Comparison of ENCODE assay signal across 24 cellular contexts in genomic region chr2:239099474-239099873, GRCh38.
DNase-seq lines count a peak whose midpoint lies in the region; ATAC-seq and TF ChIP-seq lines count a peak whose summit lies in the region.
"Had no signal": no experiment of that assay in that cellular context is flagged by ENCODE, and none has a peak within 500 bp of the region (broad histone marks: within the 10 kb centered on the region; RNA-seq: fewer than 3 reads in every experiment).

No MANE protein-coding gene starts in this region.

- TF ChIP-seq POLR2A in IMR-90 (IDR thresholded peaks at IDR 0.05; ENCODE audit: low read depth, low read length), result no peak

- no peaks in the 10 kb centered on the region for H3K4me1 ChIP-seq in IMR-90 (ENCODE audit: control insufficient read depth, insufficient read depth, low read length)
- H3K4me1 ChIP-seq: BE2C, BLaER1 had no signal

- no peak overlapping the region for H3K56ac ChIP-seq in IMR-90 (ENCODE audit: extremely low read depth, insufficient read depth, low read length)

- H4K8ac ChIP-seq in IMR-90 (ENCODE audit: low read depth in 2 of 2, low read length in 2 of 2), result no peak overlapping the region

- no peak overlapping the region for H2AK5ac ChIP-seq in IMR-90 (ENCODE audit: low read depth, low read length)

- H3K9me3 ChIP-seq in IMR-90 (ENCODE audit: control insufficient read depth, insufficient read depth, low read length), result no peaks in the 10 kb centered on the region
- H3K9me3 ChIP-seq: BE2C, BLaER1 had no signal

- no peak overlapping the region for H2BK5ac ChIP-seq in IMR-90 (ENCODE audit: low read depth, low read length, poor library complexity, severe bottlenecking)

- H3K36me3 Mint-ChIP-seq in natural killer cell, result no peaks in the 10 kb centered on the region
- H3K36me3 Mint-ChIP-seq in natural killer cell treated with Interleukin-12 subunit alpha and Interleukin-12 subunit beta and Interleukin-15 and Interleukin-18, amount 100 ng/mL, for 72 hours, result no peaks in the 10 kb centered on the region

- CTCF ChIA-PET in IMR-90 (lab: Yijun Ruan, JAX), result no interaction called here
- CTCF ChIA-PET in RWPE1 (lab: Yijun Ruan, JAX), result interaction anchor here (0.8 kb wide), 1 partner anchor 728 kb away, joined by 3 read pairs; no protein-coding TSS in a partner anchor

- H3K27me3 Mint-ChIP-seq in natural killer cell (ENCODE audit: low read depth in 2 of 2), result no peaks in the 10 kb centered on the region
- no peaks in the 10 kb centered on the region for H3K27me3 Mint-ChIP-seq in natural killer cell treated with Interleukin-12 subunit alpha and Interleukin-12 subunit beta and Interleukin-15 and Interleukin-18, amount 100 ng/mL, for 72 hours
- H3K27me3 Mint-ChIP-seq: CD4-positive, alpha-beta memory T cell; CD4-positive, CD25-positive, alpha-beta regulatory T cell; CD8-positive, alpha-beta memory T cell had no signal

- H3K9ac ChIP-seq in IMR-90 (ENCODE audit: low read depth, low read length), result no peak overlapping the region
- H3K9ac ChIP-seq: BLaER1 had no signal

- H2AK9ac ChIP-seq in IMR-90 (replicated peaks; ENCODE audit: low read depth, low read length, poor library complexity), result no peak overlapping the region

- no peak overlapping the region for H3K4me3 ChIP-seq in IMR-90 (ENCODE audit: insufficient read depth, low read depth, low read length)
- H3K4me3 ChIP-seq: BLaER1, GM12878 had no signal

- H3K14ac ChIP-seq in IMR-90 (replicated peaks; ENCODE audit: low read depth, low read length), result no peak overlapping the region

- H2BK15ac ChIP-seq in IMR-90 (ENCODE audit: low read depth, low read length), result no peak overlapping the region

- dilution Hi-C loops in IMR-90 (cut with HindIII; ENCODE audit: low sequenced_read_pairs, unreplicated experiment), result no loop called here

- H2BK120ac ChIP-seq in IMR-90 (ENCODE audit: low read depth, low read length), result no peak overlapping the region

- H3K27ac ChIP-seq in IMR-90 (ENCODE audit: insufficient read depth, low read length) (no peak overlapping the region), RWPE1 (peak overlapping the region; percentile 88)
- H3K27ac ChIP-seq: BLaER1 had no signal

- H4K5ac ChIP-seq in IMR-90 (ENCODE audit: low read depth, low read length), result no peak overlapping the region

- no peaks in the 10 kb centered on the region for H3K9me1 ChIP-seq in IMR-90 (ENCODE audit: insufficient read depth, low read length)

- in situ Hi-C loops in IMR-90 (cut with MboI; ENCODE audit: low sequenced_read_pairs), result no loop called here

- DNase-seq in natural killer cell (no peak), IMR-90 (no peak), RWPE1 (ENCODE audit: low spot score) (no peak)
- no peak for DNase-seq in natural killer cell treated with Interleukin-12 subunit alpha and Interleukin-12 subunit beta and Interleukin-15 and Interleukin-18, amount 100 ng/mL, for 72 hours (ENCODE audit: low spot score)
- DNase-seq: 8988T; ACHN; BE2C; C1 segment of cervical spinal cord; CD4-positive, alpha-beta memory T cell; CD4-positive, CD25-positive, alpha-beta regulatory T cell; CD8-positive, alpha-beta memory T cell; COR-L47; DMS 273 treated with DMSO at 0.1 percent for 48 hours; DMS153; DMS53; DMS79; DND-41; EL; GDM1 had no signal

- intact Hi-C loops in natural killer cell (cut with micrococcal nuclease) (loop anchor here (5.0 kb wide), 1 partner anchor 168 kb away; no protein-coding TSS in a partner anchor), IMR-90 (cut with micrococcal nuclease) (no loop called here)

- BruUV-seq in IMR-90 (replicated peaks; lab: Mats Ljungman, UMichigan), result no TSS peak

- no peaks in the 10 kb centered on the region for H4K20me1 ChIP-seq in IMR-90 (ENCODE audit: insufficient read depth, low read length)
- H4K20me1 ChIP-seq: BLaER1 had no signal

- H2BK20ac ChIP-seq in IMR-90 (ENCODE audit: low read depth, low read length), result no peak overlapping the region

- peaks cover 50% of the 10 kb centered on the region for H3K36me3 ChIP-seq in IMR-90 (ENCODE audit: control insufficient read depth, insufficient read depth, low read length)

- ATAC-seq in natural killer cell (no peak), IMR-90 (ENCODE audit: low read depth) (no peak), GM19467 (IDR thresholded peaks at IDR 0.05; ENCODE audit: unreplicated experiment) (no peak), HG03175 (IDR thresholded peaks at IDR 0.05; ENCODE audit: unreplicated experiment) (no peak)
- no peak for ATAC-seq in natural killer cell treated with Interleukin-12 subunit alpha and Interleukin-12 subunit beta and Interleukin-15 and Interleukin-18, amount 100 ng/mL, for 72 hours
- ATAC-seq: GM12878 had no signal

- H3K79me1 ChIP-seq in IMR-90 (ENCODE audit: low read depth in 1 of 2, low read length in 2 of 2), result no peaks in the 10 kb centered on the region

- no peak overlapping the region for H3K23ac ChIP-seq in IMR-90 (ENCODE audit: low read depth, low read length)

- H3K4me3 Mint-ChIP-seq in natural killer cell, result no peak overlapping the region
- no peak overlapping the region for H3K4me3 Mint-ChIP-seq in natural killer cell treated with Interleukin-12 subunit alpha and Interleukin-12 subunit beta and Interleukin-15 and Interleukin-18, amount 100 ng/mL, for 72 hours
- H3K4me3 Mint-ChIP-seq: CD14-positive monocyte; CD4-positive, alpha-beta memory T cell; CD4-positive, CD25-positive, alpha-beta regulatory T cell had no signal

- H3K4me1 Mint-ChIP-seq in natural killer cell, result peaks cover 21 to 28% of the 10 kb centered on the region in 2 donors
- peaks cover 10 to 19% of the 10 kb centered on the region in 2 donors for H3K4me1 Mint-ChIP-seq in natural killer cell treated with Interleukin-12 subunit alpha and Interleukin-12 subunit beta and Interleukin-15 and Interleukin-18, amount 100 ng/mL, for 72 hours (ENCODE audit: low read depth in 2 of 2)
- H3K4me1 Mint-ChIP-seq: CD14-positive monocyte; CD4-positive, CD25-positive, alpha-beta regulatory T cell; CD8-positive, alpha-beta memory T cell had no signal

- no peak overlapping the region for H3K4me2 ChIP-seq in IMR-90 (ENCODE audit: low read depth, low read length)
- H3K4me2 ChIP-seq: BLaER1 had no signal

- H3K18ac ChIP-seq in IMR-90 (ENCODE audit: low read depth, low read length), result no peak overlapping the region

- H3K9me3 Mint-ChIP-seq in natural killer cell, result no peaks in the 10 kb centered on the region
- no peaks in the 10 kb centered on the region for H3K9me3 Mint-ChIP-seq in natural killer cell treated with Interleukin-12 subunit alpha and Interleukin-12 subunit beta and Interleukin-15 and Interleukin-18, amount 100 ng/mL, for 72 hours
- H3K9me3 Mint-ChIP-seq: CD14-positive monocyte; CD4-positive, CD25-positive, alpha-beta regulatory T cell; CD8-positive, alpha-beta memory T cell had no signal

- TF ChIP-seq CTCF in natural killer cell (IDR thresholded peaks at IDR 0.05) (no peak), IMR-90 (conservative IDR thresholded peaks at IDR 0.05; ENCODE audit: low read depth, low read length) (no peak), RWPE1 (conservative IDR thresholded peaks at IDR 0.05; ENCODE audit: low read depth) (no peak)

- 100% methylated on average over 4 of the region's 15 CpGs; no CpG with 5 or more reads in 1 of the 2 experiments for WGBS in IMR-90 (ENCODE audit: extremely low coverage in 2 of 2, insufficient read length in 1 of 2), 2 experiments

- H3K27me3 ChIP-seq in IMR-90 (ENCODE audit: control insufficient read depth, insufficient read depth, low read length), result no peaks in the 10 kb centered on the region
- H3K27me3 ChIP-seq: BE2C, BLaER1 had no signal

- H2AFZ ChIP-seq in IMR-90 (replicated peaks; ENCODE audit: low read length, poor library complexity), result peak overlapping the region; percentile 21

- no peak overlapping the region for H3K4ac ChIP-seq in IMR-90 (ENCODE audit: low read depth, low read length)

- H4K91ac ChIP-seq in IMR-90 (ENCODE audit: insufficient read depth, low read depth, low read length), result no peak overlapping the region

- POLR2A ChIA-PET in IMR-90 (lab: Charles Lee; ENCODE audit: unreplicated experiment) (no interaction called here), RWPE1 (lab: Yijun Ruan, JAX; ENCODE audit: low non-redundant PET) (no interaction called here)

- H3K27ac Mint-ChIP-seq in natural killer cell, result peak overlapping the region; percentile 92
- H3K27ac Mint-ChIP-seq in natural killer cell treated with Interleukin-12 subunit alpha and Interleukin-12 subunit beta and Interleukin-15 and Interleukin-18, amount 100 ng/mL, for 72 hours, result no peak overlapping the region
- H3K27ac Mint-ChIP-seq: CD4-positive, CD25-positive, alpha-beta regulatory T cell had no signal

- TF ChIP-seq RAD21 in IMR-90 (IDR thresholded peaks at IDR 0.05; ENCODE audit: low read length), result no peak

TF ChIP-seq in IMR-90, 13 proteins besides CTCF, POLR2A, EP300 and RAD21:
- TF ChIP-seq NFE2L2 (IDR thresholded peaks at IDR 0.05; ENCODE audit: low read depth, low read length) (no peak), RFX5 (IDR thresholded peaks at IDR 0.05; ENCODE audit: low read depth, low read length) (no peak), RCOR1 (IDR thresholded peaks at IDR 0.05; ENCODE audit: insufficient replicate concordance, low read length) (no peak), CHD1 (IDR thresholded peaks at IDR 0.05; ENCODE audit: low read depth, low read length) (no peak), CEBPB (IDR thresholded peaks at IDR 0.05; ENCODE audit: low read depth, low read length) (no peak), BHLHE40 (IDR thresholded peaks at IDR 0.05; ENCODE audit: low read depth, low read length) (no peak), MAFK (IDR thresholded peaks at IDR 0.05; ENCODE audit: low read depth, low read length) (no peak), MXI1 (IDR thresholded peaks at IDR 0.05; ENCODE audit: borderline replicate concordance, low read depth, low read length) (no peak), MAZ (IDR thresholded peaks at IDR 0.05; ENCODE audit: borderline replicate concordance, low read depth, low read length) (no peak), SMC3 (IDR thresholded peaks at IDR 0.05; ENCODE audit: low read depth, low read length) (no peak)
TF ChIP-seq in IMR-90: peak in this region for 0.

Comparison
In these comparisons a context has a peak if more than half of its experiments do, and no peak if none do; other contexts are left out.
1. H3K27ac Mint-ChIP-seq: peak in natural killer cell (2 of 2); none in natural killer cell treated with Interleukin-12 subunit alpha and Interleukin-12 subunit beta and Interleukin-15 and Interleukin-18, amount 100 ng/mL, for 72 hours (0 of 2).